8 cellular contexts compared by ENCODE assay signal in the genomic region with DNA sequence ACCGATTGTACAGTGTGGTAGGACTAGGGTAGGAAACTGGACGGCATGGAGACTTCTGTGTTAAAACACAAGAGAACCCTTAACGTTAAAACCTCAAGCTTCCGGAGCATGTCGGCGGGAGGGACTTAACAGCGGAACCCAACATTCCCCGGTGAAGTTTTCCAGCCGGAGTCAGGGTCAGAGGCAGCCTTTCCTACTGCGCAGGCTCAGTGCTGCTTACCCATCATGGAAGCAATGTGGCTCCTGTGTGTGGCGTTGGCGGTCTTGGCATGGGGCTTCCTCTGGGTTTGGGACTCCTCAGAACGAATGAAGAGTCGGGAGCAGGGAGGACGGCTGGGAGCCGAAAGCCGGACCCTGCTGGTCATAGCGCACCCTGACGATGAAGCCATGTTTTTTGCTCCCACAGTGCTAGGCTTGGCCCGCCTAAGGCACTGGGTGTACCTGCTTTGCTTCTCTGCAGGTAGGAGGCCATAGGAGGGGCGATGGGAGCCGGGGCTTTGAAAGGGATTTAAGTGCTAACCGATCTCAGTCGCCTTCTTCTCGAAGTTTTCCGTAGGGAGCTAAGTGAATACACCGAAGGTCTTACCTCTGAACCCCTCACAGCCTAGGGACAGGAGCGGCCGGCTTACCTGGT. TPM values are rescaled to one million over a fixed set of nuclear protein-coding genes. Genes with fewer than 3 reads are reported as not detected.
DNase-seq lines count a peak whose midpoint lies in the region; ATAC-seq and TF ChIP-seq lines count a peak whose summit lies in the region.

A gene (plus strand): TSS at position 209 of the 634 bp plus-strand sequence. CDS start 17 bp downstream, at position 226.

- ATAC-seq in GM19397 (IDR thresholded peaks at IDR 0.05; ENCODE audit: unreplicated experiment), result peak; percentile 41
- peak; percentile 42 to 45 for ATAC-seq in naive thymus-derived CD8-positive, alpha-beta T cell
- ATAC-seq in stimulated activated memory B cell treated with anti-CD40 and anti-IgM and Interleukin-4, amounts not matched to agents 10 μg/mL and 1 μg/mL and 100 μg/mL, for 72 hours, result peak; percentile 71

- peak; percentile 78 for TF ChIP-seq POLR2A in Raji (IDR thresholded peaks at IDR 0.05; ENCODE audit: insufficient read depth, low read depth, low read length)

- POLR2A ChIA-PET in naive thymus-derived CD8-positive, alpha-beta T cell (lab: Charles Lee), result interaction anchor here (0.6 to 3.8 kb wide), 13 partner anchors 9 to 221 kb away, joined by 3 to 27 read pairs (median 4); a partner anchor contains a TSS

- H3K9me3 Mint-ChIP-seq in activated T-helper 2 cell treated with anti-CD3 and anti-CD28 coated beads, Interferon-gamma antibody, Interleukin-2, Interleukin-4, amounts not matched to agents 10 μg/mL and 5 μg/mL and 100 μg/mL, durations not matched to agents 14 hours and 24 hours and 36 hours, result no peaks in the 10 kb centered on the region
- H3K9me3 Mint-ChIP-seq in naive thymus-derived CD8-positive, alpha-beta T cell, result no peaks in the 10 kb centered on the region
- H3K9me3 Mint-ChIP-seq in stimulated activated memory B cell treated with anti-CD40 and anti-IgM and Interleukin-4, amounts not matched to agents 10 μg/mL and 1 μg/mL and 100 μg/mL, for 72 hours, result no peaks in the 10 kb centered on the region

- H3K4me1 Mint-ChIP-seq in activated T-helper 2 cell treated with anti-CD3 and anti-CD28 coated beads, Interferon-gamma antibody, Interleukin-2, Interleukin-4, amounts not matched to agents 10 μg/mL and 5 μg/mL and 100 μg/mL, durations not matched to agents 14 hours and 24 hours and 36 hours (ENCODE audit: low read depth), result peaks cover 26% of the 10 kb centered on the region
- peaks cover 17 to 52% (median 47%) of the 10 kb centered on the region in 4 donors for H3K4me1 Mint-ChIP-seq in naive thymus-derived CD8-positive, alpha-beta T cell
- peaks cover 53% of the 10 kb centered on the region for H3K4me1 Mint-ChIP-seq in stimulated activated memory B cell treated with anti-CD40 and anti-IgM and Interleukin-4, amounts not matched to agents 10 μg/mL and 1 μg/mL and 100 μg/mL, for 72 hours

- peak within 1 kb of the TSS; percentile 95 for H3K4me3 ChIP-seq in LNCaP clone FGC (ENCODE audit: low read depth, low read length)

- peak within 1 kb of the TSS; percentile 88 for H3K4me3 Mint-ChIP-seq in activated T-helper 2 cell treated with anti-CD3 and anti-CD28 coated beads, Interferon-gamma antibody, Interleukin-2, Interleukin-4, amounts not matched to agents 10 μg/mL and 5 μg/mL and 100 μg/mL, durations not matched to agents 14 hours and 24 hours and 36 hours (ENCODE audit: low read depth)
- H3K4me3 Mint-ChIP-seq in naive thymus-derived CD8-positive, alpha-beta T cell, result peak within 1 kb of the TSS; percentile 89 to 99 (median 96)
- peak within 1 kb of the TSS; percentile 98 for H3K4me3 Mint-ChIP-seq in stimulated activated memory B cell treated with anti-CD40 and anti-IgM and Interleukin-4, amounts not matched to agents 10 μg/mL and 1 μg/mL and 100 μg/mL, for 72 hours

- no peaks in the 10 kb centered on the region for H3K27me3 Mint-ChIP-seq in activated T-helper 2 cell treated with anti-CD3 and anti-CD28 coated beads, Interferon-gamma antibody, Interleukin-2, Interleukin-4, amounts not matched to agents 10 μg/mL and 5 μg/mL and 100 μg/mL, durations not matched to agents 14 hours and 24 hours and 36 hours (ENCODE audit: low read depth)
- no peaks in the 10 kb centered on the region for H3K27me3 Mint-ChIP-seq in naive thymus-derived CD8-positive, alpha-beta T cell
- no peaks in the 10 kb centered on the region for H3K27me3 Mint-ChIP-seq in stimulated activated memory B cell treated with anti-CD40 and anti-IgM and Interleukin-4, amounts not matched to agents 10 μg/mL and 1 μg/mL and 100 μg/mL, for 72 hours

- DNase-seq in C1 segment of cervical spinal cord (lab: John Stamatoyannopoulos, UW), result peak; percentile 32 to 91 (median 83)
- peak; percentile 88 for DNase-seq in LNCaP clone FGC (ENCODE audit: low read depth)
- DNase-seq in activated T-helper 2 cell treated with anti-CD3 and anti-CD28 coated beads, Interferon-gamma antibody, Interleukin-2, Interleukin-4, amounts not matched to agents 10 μg/mL and 5 μg/mL and 100 μg/mL, durations not matched to agents 14 hours and 24 hours and 36 hours (ENCODE audit: low spot score), result peak; percentile 75
- DNase-seq in fibroblast of peridontal ligament (ENCODE audit: extremely low read depth), result peak; percentile 97
- DNase-seq in naive thymus-derived CD8-positive, alpha-beta T cell, result peak; percentile 56 to 78 (median 76)

- H3K27ac Mint-ChIP-seq in activated T-helper 2 cell treated with anti-CD3 and anti-CD28 coated beads, Interferon-gamma antibody, Interleukin-2, Interleukin-4, amounts not matched to agents 10 μg/mL and 5 μg/mL and 100 μg/mL, durations not matched to agents 14 hours and 24 hours and 36 hours, result peak within 1 kb of the TSS; percentile 88
- peak within 1 kb of the TSS; percentile 91 to 99 (median 96) for H3K27ac Mint-ChIP-seq in naive thymus-derived CD8-positive, alpha-beta T cell
- peak within 1 kb of the TSS; percentile 94 for H3K27ac Mint-ChIP-seq in stimulated activated memory B cell treated with anti-CD40 and anti-IgM and Interleukin-4, amounts not matched to agents 10 μg/mL and 1 μg/mL and 100 μg/mL, for 72 hours

- peaks cover 7% of the 10 kb centered on the region for H3K36me3 Mint-ChIP-seq in activated T-helper 2 cell treated with anti-CD3 and anti-CD28 coated beads, Interferon-gamma antibody, Interleukin-2, Interleukin-4, amounts not matched to agents 10 μg/mL and 5 μg/mL and 100 μg/mL, durations not matched to agents 14 hours and 24 hours and 36 hours (ENCODE audit: low read depth)
- peaks cover 0 to 14% (median 0%) of the 10 kb centered on the region in 3 donors for H3K36me3 Mint-ChIP-seq in naive thymus-derived CD8-positive, alpha-beta T cell
- peaks cover 5% of the 10 kb centered on the region for H3K36me3 Mint-ChIP-seq in stimulated activated memory B cell treated with anti-CD40 and anti-IgM and Interleukin-4, amounts not matched to agents 10 μg/mL and 1 μg/mL and 100 μg/mL, for 72 hours

- intact Hi-C loops in activated T-helper 2 cell treated with anti-CD3 and anti-CD28 coated beads, Interferon-gamma antibody, Interleukin-2, Interleukin-4, amounts not matched to agents 10 μg/mL and 5 μg/mL and 100 μg/mL, durations not matched to agents 14 hours and 24 hours and 36 hours (cut with micrococcal nuclease), result loop anchor here (1.0 to 10.0 kb wide), 5 partner anchors 12 to 188 kb away; a partner anchor contains a TSS

- TF ChIP-seq CTCF in LNCaP clone FGC (IDR thresholded peaks at IDR 0.05; ENCODE audit: control insufficient read depth, extremely low read depth, insufficient read depth), result no peak

RNA-seq across cellular contexts. Expression of the gene that starts here (rescaled TPM):
- 40.1 and 40.6 TPM in 2 replicates for total RNA-seq in activated T-helper 2 cell treated with anti-CD3 and anti-CD28 coated beads, Interferon-gamma antibody, Interleukin-2, Interleukin-4, amounts not matched to agents 10 μg/mL and 5 μg/mL and 100 μg/mL, durations not matched to agents 14 hours and 24 hours and 36 hours
- total RNA-seq in naive thymus-derived CD8-positive, alpha-beta T cell, result 10 to 100 TPM; 85.0 to 98.2 TPM
- polyA plus RNA-seq in naive thymus-derived CD8-positive, alpha-beta T cell, result 10 to 100 TPM in 1 of 3 donors, 1 to 10 TPM in 2; 9.2 to 14.3 (median 9.2) TPM

Comparison
In these comparisons a context has a peak if more than half of its experiments do, and no peak if none do; other contexts are left out.
1. Peak in every context shown above with its lines: DNase-seq, ATAC-seq and H3K4me3 ChIP-seq.